In genomic region chr15:85318048-85318731, GRCh38 we compare ENCODE assay signal across 9 cellular contexts.
A peak's percentile ranks its signal among the peaks of the same experiment; 100 is the strongest.
DNase-seq lines count a peak whose midpoint lies in the region; ATAC-seq and TF ChIP-seq lines count a peak whose summit lies in the region.
"Had no signal": no experiment of that assay in that cellular context is flagged by ENCODE, and none has a peak within 500 bp of the region (broad histone marks: within the 10 kb centered on the region; RNA-seq: fewer than 3 reads in every experiment).

No MANE protein-coding gene starts in this region.

- no peak overlapping the region for H3K14ac ChIP-seq in trophoblast cell (ENCODE audit: low read length)

- no peak overlapping the region for H3K23ac ChIP-seq in trophoblast cell (ENCODE audit: low read length)

- H4K12ac ChIP-seq in trophoblast cell (ENCODE audit: low read depth, low read length), result no peak overlapping the region

- H3K4me1 ChIP-seq in right cardiac atrium (ENCODE audit: control insufficient read depth, insufficient read depth, low read length), result no peaks in the 10 kb centered on the region
- peaks cover 7% of the 10 kb centered on the region for H3K4me1 ChIP-seq in left ventricle myocardium inferior
- peaks cover 7% of the 10 kb centered on the region; the same call in 1 of the 2 replicates for H3K4me1 ChIP-seq in Karpas-422 (ENCODE audit: low read length)
- H3K4me1 ChIP-seq in trophoblast cell (ENCODE audit: control insufficient read depth in 1 of 2, insufficient read depth in 2 of 2, low read length in 2 of 2), result peaks cover 12 to 23% of the 10 kb centered on the region in 2 experiments

- peaks cover 31% of the 10 kb centered on the region for H3K79me2 ChIP-seq in Karpas-422 (ENCODE audit: low read length)
- no peaks in the 10 kb centered on the region for H3K79me2 ChIP-seq in trophoblast cell (ENCODE audit: control insufficient read depth, insufficient read depth, low read length, poor library complexity)

- no peak overlapping the region for H4K91ac ChIP-seq in trophoblast cell (ENCODE audit: low read depth, low read length)

- H3K27ac ChIP-seq in right cardiac atrium (ENCODE audit: low read length), result no peak overlapping the region
- H3K27ac ChIP-seq in left ventricle myocardium inferior (replicated peaks), result no peak overlapping the region
- H3K27ac ChIP-seq in Karpas-422 (ENCODE audit: low read length), result no peak overlapping the region
- H3K27ac ChIP-seq in trophoblast cell (ENCODE audit: low read depth, low read length), result peak overlapping the region; percentile 48

- H3K9me2 ChIP-seq in Karpas-422 (replicated peaks; ENCODE audit: insufficient read depth, low read length), result no peaks in the 10 kb centered on the region

- TF ChIP-seq POLR2A in erythroblast (IDR thresholded peaks at IDR 0.05; ENCODE audit: low read length), result no peak

- no peaks in the 10 kb centered on the region for H4K20me1 ChIP-seq in Karpas-422 (ENCODE audit: insufficient read depth, low read depth, low read length)

- H3K4me2 ChIP-seq in Karpas-422 (ENCODE audit: low read depth, low read length, poor library complexity, severe bottlenecking) (no peak overlapping the region), trophoblast cell (ENCODE audit: low read length) (no peak overlapping the region)

- intact Hi-C loops in right cardiac atrium (cut with DNase I) (no loop called here), left ventricle myocardium inferior (cut with micrococcal nuclease) (no loop called here)

- H3K79me1 ChIP-seq in trophoblast cell (ENCODE audit: low read length), result peaks cover 7% of the 10 kb centered on the region

- TF ChIP-seq CTCF in left ventricle myocardium inferior (IDR thresholded peaks at IDR 0.05; ENCODE audit: borderline replicate concordance), result no peak

- H4K8ac ChIP-seq in trophoblast cell (ENCODE audit: low read depth, low read length), result no peak overlapping the region

- no peak overlapping the region for H2BK12ac ChIP-seq in trophoblast cell (ENCODE audit: low read length)

- peak; percentile 60 to 78 for ATAC-seq in right cardiac atrium
- ATAC-seq in GM21825 (IDR thresholded peaks at IDR 0.05; ENCODE audit: unreplicated experiment), result peak; percentile 88

- H3K36me3 ChIP-seq in left ventricle myocardium inferior (no peaks in the 10 kb centered on the region), Karpas-422 (ENCODE audit: insufficient read depth, low read length) (peaks cover 49% of the 10 kb centered on the region), trophoblast cell (ENCODE audit: control insufficient read depth in 1 of 2, insufficient read depth in 2 of 2, low read length in 2 of 2) (no peaks in the 10 kb centered on the region)

- no peaks in the 10 kb centered on the region for H3K9me3 ChIP-seq in right cardiac atrium (ENCODE audit: control insufficient read depth, low read length)
- H3K9me3 ChIP-seq in left ventricle myocardium inferior (replicated peaks), result peaks cover 13% of the 10 kb centered on the region
- no peaks in the 10 kb centered on the region for H3K9me3 ChIP-seq in Karpas-422 (ENCODE audit: low read length)
- no peaks in the 10 kb centered on the region for H3K9me3 ChIP-seq in trophoblast cell (ENCODE audit: insufficient read depth, low read depth, low read length)

- H2AFZ ChIP-seq in Karpas-422 (ENCODE audit: low read length) (no peak overlapping the region), trophoblast cell (ENCODE audit: insufficient read depth, low read length, poor library complexity) (no peak overlapping the region)

- WGBS in right cardiac atrium, result 44% methylated on average over 2 of the region's 2 CpGs
- no CpG with 5 or more reads among the region's 2 CpGs for WGBS in trophoblast cell (ENCODE audit: extremely low coverage, insufficient coverage, insufficient read length)

- H3K27me3 ChIP-seq in right cardiac atrium (ENCODE audit: control insufficient read depth, insufficient read depth) (no peaks in the 10 kb centered on the region), left ventricle myocardium inferior (ENCODE audit: low read depth) (no peaks in the 10 kb centered on the region), Karpas-422 (ENCODE audit: low read length) (no peaks in the 10 kb centered on the region), trophoblast cell (ENCODE audit: insufficient read depth, low read length) (no peaks in the 10 kb centered on the region)

- no peak overlapping the region for H2AK5ac ChIP-seq in trophoblast cell (ENCODE audit: low read length)

- H2BK5ac ChIP-seq in trophoblast cell (ENCODE audit: low read depth, low read length, poor library complexity), result no peak overlapping the region

- H3K4me3 ChIP-seq in right cardiac atrium (ENCODE audit: low read length) (no peak overlapping the region), left ventricle myocardium inferior (no peak overlapping the region), Karpas-422 (ENCODE audit: low read length) (no peak overlapping the region), trophoblast cell (ENCODE audit: low read depth, low read length) (no peak overlapping the region)
- H3K4me3 ChIP-seq: lung had no signal

- H3K4ac ChIP-seq in trophoblast cell (ENCODE audit: low read depth, low read length), result no peak overlapping the region

- DNase-seq in right cardiac atrium, result no peak
- no peak for DNase-seq in left ventricle myocardium inferior
- peak; percentile 60 for DNase-seq in Karpas-422
- peak; percentile 70 for DNase-seq in astrocyte of the hippocampus (ENCODE audit: low read depth, low spot score)
- peak in 1 of 2 donors; percentile 27 for DNase-seq in trophoblast cell
- no peak for DNase-seq in activated gamma-delta T cell treated with Interleukin-2 at 50 U/mL for 16 hours
- DNase-seq in erythroblast (lab: John Stamatoyannopoulos, UW), result no peak

- H2BK120ac ChIP-seq in trophoblast cell (ENCODE audit: insufficient read depth, low read length, poor library complexity), result no peak overlapping the region

- no peak overlapping the region for H3K9ac ChIP-seq in Karpas-422 (ENCODE audit: low read length)
- H3K9ac ChIP-seq in trophoblast cell (ENCODE audit: low read length), result no peak overlapping the region

- no peak overlapping the region for H3K18ac ChIP-seq in trophoblast cell (ENCODE audit: low read length)

Comparison
In these comparisons a context has a peak if more than half of its experiments do, and no peak if none do; other contexts are left out.
1. DNase-seq: peak in Karpas-422 (single experiment) and astrocyte of the hippocampus (single experiment); none in right cardiac atrium (0 of 3), left ventricle myocardium inferior (single experiment), activated gamma-delta T cell treated with Interleukin-2 at 50 U/mL for 16 hours (single experiment) and erythroblast (0 of 2).